In genomic region chr18:32470713-32471633, GRCh38 we compare ENCODE assay signal across 1 cellular context.
TF ChIP-seq lines count a peak whose summit lies in the region.

Gene GAREM1 (minus strand): TSS chr18:32470882. CDS start chr18:32470428, 454 bp downstream.

TF ChIP-seq in IMR-90, 13 proteins besides CTCF, POLR2A, EP300 and RAD21 (continued from another document):
- TF ChIP-seq CHD1 (IDR thresholded peaks at IDR 0.05; ENCODE audit: low read depth, low read length) (no peak), SMC3 (IDR thresholded peaks at IDR 0.05; ENCODE audit: low read depth, low read length) (peak; percentile 90), MXI1 (IDR thresholded peaks at IDR 0.05; ENCODE audit: borderline replicate concordance, low read depth, low read length) (peak; percentile 42; the same call in 1 of the 2 replicates), CEBPB (IDR thresholded peaks at IDR 0.05; ENCODE audit: low read depth, low read length) (no peak)
